In the genomic region with DNA sequence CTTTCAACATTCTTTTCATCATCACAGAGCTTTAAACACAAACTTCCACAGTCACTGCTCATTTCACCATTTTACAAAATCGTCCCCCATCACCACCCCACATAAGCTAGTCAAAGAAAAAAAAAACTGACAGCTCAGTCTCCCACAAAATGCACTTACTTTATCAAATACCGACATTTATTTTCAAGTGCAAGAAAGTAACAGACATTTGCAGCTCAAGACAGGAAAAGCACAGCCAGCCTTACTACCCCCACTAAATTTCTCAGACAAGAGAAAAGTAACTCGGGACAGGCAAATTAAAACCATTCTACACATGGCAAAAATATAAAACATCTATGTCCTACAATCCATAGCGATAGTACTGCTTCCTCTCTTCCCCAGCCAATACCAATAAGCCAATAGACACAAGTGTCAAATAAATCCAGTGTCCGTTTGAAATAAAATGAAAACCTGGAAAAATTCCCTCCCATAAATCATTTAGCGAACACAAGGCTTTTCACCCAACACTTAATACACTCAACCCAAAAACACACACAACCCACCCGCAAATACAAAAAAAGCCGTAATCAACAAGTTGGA, we compare ENCODE assay signal across 8 cellular contexts. TPM values are rescaled to one million over a fixed set of nuclear protein-coding genes. Genes with fewer than 3 reads are reported as not detected.
DNase-seq lines count a peak whose midpoint lies in the region; ATAC-seq, FAIRE-seq and TF ChIP-seq lines count a peak whose summit lies in the region.

No MANE protein-coding gene starts in this region.

- FAIRE-seq in urothelium cell line (lab: Jason Lieb, UNC), result no peak

- CTCF ChIA-PET in OCI-LY7 (lab: Charles Lee; ENCODE audit: unreplicated experiment), result no interaction called here

- H3K27ac ChIP-seq in DND-41 (ENCODE audit: low read length) (peak overlapping the region; percentile 71; the same call in 1 of the 2 replicates), OCI-LY7 (ENCODE audit: low read depth, low read length, poor library complexity, severe bottlenecking) (peak overlapping the region; percentile 22)

- DNase-seq in DND-41, result no peak
- DNase-seq in OCI-LY7 (ENCODE audit: low spot score), result peak; percentile 18
- no peak for DNase-seq in endothelial cell (ENCODE audit: low spot score)
- no peak for DNase-seq in osteocyte (ENCODE audit: extremely low spot score, unreplicated experiment)
- DNase-seq in urothelium cell line (ENCODE audit: low spot score), result no peak
- DNase-seq in COR-L47 (lab: John Stamatoyannopoulos, UW), result no peak
- no peak for DNase-seq in H4 (ENCODE audit: low spot score)

- BruUV-seq in OCI-LY7 (replicated peaks; lab: Mats Ljungman, UMichigan), result TSS peak; percentile 55

- intact Hi-C loops in OCI-LY7 (cut with micrococcal nuclease; ENCODE audit: unreplicated experiment), result loop anchor here (1.0 to 10.0 kb wide), 5 partner anchors 282 to 461 kb away; no protein-coding TSS in a partner anchor

- peaks cover 44% of the 10 kb centered on the region for H3K4me1 ChIP-seq in DND-41 (ENCODE audit: insufficient read depth, low read length)
- peaks cover 55% of the 10 kb centered on the region for H3K4me1 ChIP-seq in OCI-LY7 (ENCODE audit: insufficient read depth, low read length, poor library complexity, severe bottlenecking)

- peaks cover 50% of the 10 kb centered on the region for H3K4me1 Mint-ChIP-seq in endothelial cell (ENCODE audit: unreplicated experiment)
- H3K4me1 Mint-ChIP-seq in osteocyte (ENCODE audit: unreplicated experiment), result peaks cover 64% of the 10 kb centered on the region

- H3K27me3 ChIP-seq in DND-41 (ENCODE audit: insufficient read depth, low read length, poor library complexity), result no peaks in the 10 kb centered on the region

- ATAC-seq in DND-41 (ENCODE audit: insufficient read depth, low read depth), result no peak
- ATAC-seq in GM18873 (IDR thresholded peaks at IDR 0.05; ENCODE audit: low FRiP score, unreplicated experiment), result no peak

- peak overlapping the region; percentile 53 to 78 for H3K4me3 ChIP-seq in DND-41 (ENCODE audit: low read depth in 1 of 2, low read length in 2 of 2)
- H3K4me3 ChIP-seq in OCI-LY7 (ENCODE audit: low read depth, low read length, poor library complexity, severe bottlenecking), result peak overlapping the region; percentile 86

- 0 out of 2 replicates have a peak, but pooled peaks cover 2% of the 10 kb centered on the region for H3K36me3 ChIP-seq in DND-41 (ENCODE audit: insufficient read depth, low read length)
- peaks cover 16% of the 10 kb centered on the region for H3K36me3 ChIP-seq in OCI-LY7 (ENCODE audit: insufficient read depth, low read length)

- H4K20me1 ChIP-seq in DND-41 (ENCODE audit: insufficient read depth, low read length) (peaks cover 45% of the 10 kb centered on the region; the same call in 1 of the 2 replicates), OCI-LY7 (ENCODE audit: insufficient read depth, low read length) (peaks cover 49% of the 10 kb centered on the region)

- TF ChIP-seq CTCF in DND-41 (IDR thresholded peaks at IDR 0.05; ENCODE audit: borderline replicate concordance, extremely low read depth, low read length, poor library complexity, severe bottlenecking) (no peak), OCI-LY7 (conservative IDR thresholded peaks at IDR 0.05; ENCODE audit: low read length) (no peak), endothelial cell (IDR thresholded peaks at IDR 0.05; ENCODE audit: unreplicated experiment) (no peak), osteocyte (IDR thresholded peaks at IDR 0.05) (no peak)

- H2AFZ ChIP-seq in DND-41 (ENCODE audit: low read depth, low read length) (peak overlapping the region; percentile 77; the same call in 1 of the 2 replicates), OCI-LY7 (ENCODE audit: low read length) (no peak overlapping the region; the same call in 1 of the 2 replicates)

- peak overlapping the region; percentile 76 for H3K4me2 ChIP-seq in DND-41 (ENCODE audit: insufficient read depth, low read length)
- H3K4me2 ChIP-seq in OCI-LY7 (ENCODE audit: low read length), result peak overlapping the region; percentile 95

- H3K27ac Mint-ChIP-seq in endothelial cell (ENCODE audit: unreplicated experiment) (peak overlapping the region; percentile 92), osteocyte (ENCODE audit: unreplicated experiment) (peak overlapping the region; percentile 96)

- no peaks in the 10 kb centered on the region for H3K9me2 ChIP-seq in OCI-LY7 (ENCODE audit: insufficient read depth, low read length)

- H3K4me3 Mint-ChIP-seq in endothelial cell (ENCODE audit: unreplicated experiment) (peak overlapping the region; percentile 95), osteocyte (ENCODE audit: unreplicated experiment) (peak overlapping the region; percentile 99)

- H3K9me3 Mint-ChIP-seq in endothelial cell (ENCODE audit: unreplicated experiment) (no peaks in the 10 kb centered on the region), osteocyte (ENCODE audit: unreplicated experiment) (no peaks in the 10 kb centered on the region)

- peak overlapping the region; percentile 60 for H3K9ac ChIP-seq in DND-41 (ENCODE audit: low read depth, low read length)

- POLR2A ChIA-PET in OCI-LY7 (lab: Charles Lee), result interaction anchor here (0.5 to 0.8 kb wide), 3 partner anchors 11 to 361 kb away, joined by 3 read pairs; no protein-coding TSS in a partner anchor

- no peaks in the 10 kb centered on the region for H3K9me3 ChIP-seq in DND-41 (ENCODE audit: insufficient read depth, low read length, severe bottlenecking)
- H3K9me3 ChIP-seq in OCI-LY7 (ENCODE audit: low read length), result no peaks in the 10 kb centered on the region

- peaks cover 59% of the 10 kb centered on the region for H3K79me2 ChIP-seq in DND-41 (ENCODE audit: insufficient read depth, low read length)
- peaks cover 57% of the 10 kb centered on the region for H3K79me2 ChIP-seq in OCI-LY7 (ENCODE audit: insufficient read depth, low read depth, low read length)

- H3K27me3 Mint-ChIP-seq in endothelial cell (ENCODE audit: unreplicated experiment) (peaks cover 14% of the 10 kb centered on the region), osteocyte (ENCODE audit: unreplicated experiment) (peaks cover under 1% of the 10 kb centered on the region)

- H3K36me3 Mint-ChIP-seq in endothelial cell (ENCODE audit: low read depth, unreplicated experiment) (peaks cover 16% of the 10 kb centered on the region), osteocyte (ENCODE audit: unreplicated experiment) (peaks cover 20% of the 10 kb centered on the region)

RNA-seq across cellular contexts. Expression of a gene that starts 0.5 kb away (rescaled TPM):
- 3.5 and 4.2 TPM in 2 replicates for total RNA-seq in OCI-LY7 (2014; rRNA removed; shearing (Covaris generic))
- 9.4 and 9.6 TPM in 2 replicates for total RNA-seq in OCI-LY7 (2022)
- 40.7 TPM for total RNA-seq in endothelial cell (ENCODE audit: unreplicated experiment)
- 30.7 and 33.0 TPM in 2 replicates for total RNA-seq in osteocyte
- total RNA-seq in H4 (2014; rRNA removed; shearing (Covaris generic)), result 4.4 and 6.1 TPM in 2 replicates
